ENCODE assay signal across 8 cellular contexts in genomic region chr19:47239610-47240296, GRCh38.
DNase-seq lines count a peak whose midpoint lies in the region; ATAC-seq lines count a peak whose summit lies in the region.

No MANE protein-coding gene starts in this region.

- no peak overlapping the region for H3K4me3 ChIP-seq in NT2/D1 (ENCODE audit: insufficient read length, low read depth)
- H3K4me3 ChIP-seq in skin epidermis: peak overlapping the region in 5 of 7 experiments; percentile 7 to 30 (median 24)

- H3K27me3 ChIP-seq in NT2/D1 (ENCODE audit: insufficient read depth, insufficient read length): peaks cover 37% of the 10 kb centered on the region

- H3K36me3 ChIP-seq in NT2/D1 (ENCODE audit: insufficient read depth, insufficient read length, low read length): no peaks in the 10 kb centered on the region

- H3K9ac ChIP-seq in NT2/D1 (ENCODE audit: insufficient read length, low read depth): peak overlapping the region; percentile 32

- DNase-seq in NCI-H1694 treated with DMSO at 0.1 percent for 48 hours (lab: John Stamatoyannopoulos, UW): peak; percentile 23
- DNase-seq in NCI-H1694 (lab: John Stamatoyannopoulos, UW): no peak
- no peak for DNase-seq in NT2/D1 (ENCODE audit: low read depth, low spot score)
- peak; percentile 54 for DNase-seq in amniotic epithelial cell (ENCODE audit: low read depth)
- peak; percentile 54 to 79 for DNase-seq in hippocampal formation (lab: John Stamatoyannopoulos, UW)
- no peak for DNase-seq in NOMO-1 (lab: John Stamatoyannopoulos, UW; ENCODE audit: unreplicated experiment in 2 of 2)

- peaks cover 14% of the 10 kb centered on the region for H3K4me1 ChIP-seq in NT2/D1 (ENCODE audit: insufficient read depth, insufficient read length)

- peak overlapping the region in 3 of 21 experiments; percentile 16 to 51 (median 36) for H3K27ac ChIP-seq in skin epidermis

- no peak for ATAC-seq in GM18502 (IDR thresholded peaks at IDR 0.05; ENCODE audit: poor library complexity, unreplicated experiment)

- H3K9me3 ChIP-seq in NT2/D1 (ENCODE audit: insufficient read depth, low read length): no peaks in the 10 kb centered on the region

Comparison
In these comparisons a context has a peak if more than half of its experiments do, and no peak if none do; other contexts are left out.
1. DNase-seq: peak in NCI-H1694 treated with DMSO at 0.1 percent for 48 hours (single experiment), amniotic epithelial cell (single experiment) and hippocampal formation (2 of 2); none in NCI-H1694 (single experiment), NT2/D1 (single experiment) and NOMO-1 (0 of 2).